9 cellular contexts compared by ENCODE assay signal in the genomic region with DNA sequence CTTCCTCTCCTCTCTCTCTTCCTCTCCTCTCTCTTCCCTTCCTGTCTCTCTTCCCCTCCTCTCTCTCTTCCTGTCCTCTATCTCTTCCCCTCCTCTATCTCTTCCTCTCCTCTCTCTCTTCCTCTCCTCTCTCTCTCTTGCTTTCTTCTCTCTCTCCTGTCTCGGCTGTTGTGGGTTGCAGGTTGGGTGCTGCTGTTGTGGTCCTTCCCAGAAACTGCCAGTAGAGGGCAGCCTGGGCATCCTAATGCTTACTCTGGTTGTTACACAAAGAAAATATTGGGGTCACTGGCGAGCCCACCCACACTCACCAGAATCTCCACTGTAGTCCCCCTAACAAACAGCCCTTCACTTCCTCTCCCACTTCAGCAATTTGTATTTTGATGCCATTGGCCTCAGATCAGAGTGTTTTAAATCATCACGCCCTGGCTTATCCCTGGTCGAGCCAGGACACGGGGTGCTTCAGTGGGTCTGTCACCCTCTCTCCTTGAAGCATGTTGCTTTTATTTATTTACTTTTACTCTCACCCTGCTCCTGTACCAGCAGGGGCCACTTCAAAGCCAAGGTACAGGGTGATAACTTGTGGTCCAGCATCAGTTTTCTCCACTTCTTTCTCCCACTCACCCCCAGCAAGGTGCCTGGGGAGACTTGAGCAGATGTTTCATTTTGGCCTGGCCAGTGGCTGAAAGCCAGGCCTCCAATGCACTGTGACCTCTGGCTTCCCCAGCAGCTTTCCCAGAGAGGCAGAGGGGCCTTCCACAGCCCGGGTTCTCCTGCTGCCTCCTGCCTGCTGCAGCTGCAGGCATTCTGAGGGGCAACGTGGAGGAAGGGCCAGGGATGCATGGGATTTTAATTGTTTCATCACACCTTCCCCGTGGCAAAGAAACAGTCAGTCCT. TPM values are rescaled to one million over a fixed set of nuclear protein-coding genes. Genes with fewer than 3 reads are reported as not detected.
DNase-seq lines count a peak whose midpoint lies in the region; ATAC-seq and TF ChIP-seq lines count a peak whose summit lies in the region.
"Had no signal": no experiment of that assay in that cellular context is flagged by ENCODE, and none has a peak within 500 bp of the region (broad histone marks: within the 10 kb centered on the region; RNA-seq: fewer than 3 reads in every experiment).

No MANE protein-coding gene starts in this region.

- DNase-seq in AG10803 (ENCODE audit: low read depth) (peak; percentile 33), Panc1 (ENCODE audit: low read depth, low spot score) (no peak), glomerular visceral epithelial cell (ENCODE audit: extremely low spot score) (peak; percentile 38), prostate gland (ENCODE audit: low spot score) (peak; percentile 62), OCI-M2 (lab: John Stamatoyannopoulos, UW; ENCODE audit: unreplicated experiment) (no peak)
- DNase-seq in activated naive CD4-positive, alpha-beta T cell treated with anti-CD3 and anti-CD28 coated beads, Interleukin-2, amount 10 ng/mL, durations not matched to agents 7 days and 5 days, result peak; percentile 80

- BruUV-seq in Panc1 (replicated peaks; lab: Mats Ljungman, UMichigan), result TSS peak; percentile 99

- H3K4me3 ChIP-seq in AG10803 (ENCODE audit: low read length), result no peak overlapping the region
- H3K4me3 ChIP-seq in Panc1 (ENCODE audit: low read depth in 2 of 2, low read length in 2 of 2), result no peak overlapping the region
- no peak overlapping the region for H3K4me3 ChIP-seq in prostate gland

- peaks cover 4% of the 10 kb centered on the region for H3K36me3 Mint-ChIP-seq in activated naive CD4-positive, alpha-beta T cell treated with anti-CD3 and anti-CD28 coated beads, Interleukin-2, amount 10 ng/mL, durations not matched to agents 7 days and 5 days

- H3K9me3 Mint-ChIP-seq in activated naive CD4-positive, alpha-beta T cell treated with anti-CD3 and anti-CD28 coated beads, Interleukin-2, amount 10 ng/mL, durations not matched to agents 7 days and 5 days, result no peaks in the 10 kb centered on the region

- H3K27ac ChIP-seq in Panc1 (ENCODE audit: low read length) (no peak overlapping the region), prostate gland (peak overlapping the region in 1 of 2 donors; percentile 63)

- 44% methylated on average over 8 of the region's 8 CpGs for WGBS in prostate gland

- TF ChIP-seq CTCF in AG10803 (conservative IDR thresholded peaks at IDR 0.05; ENCODE audit: low read length), result peak; percentile 78
- peak; percentile 83 for TF ChIP-seq CTCF in Panc1 (IDR thresholded peaks at IDR 0.05)
- peak in 3 of 4 experiments; percentile 64 to 76 (median 70) for TF ChIP-seq CTCF in prostate gland (IDR thresholded peaks at IDR 0.05)

- no peak overlapping the region for H3K4me3 Mint-ChIP-seq in activated naive CD4-positive, alpha-beta T cell treated with anti-CD3 and anti-CD28 coated beads, Interleukin-2, amount 10 ng/mL, durations not matched to agents 7 days and 5 days

- H3K4me1 ChIP-seq in Panc1 (ENCODE audit: control insufficient read depth, insufficient read depth, low read length) (peaks cover 10% of the 10 kb centered on the region; the same call in 1 of the 2 replicates), prostate gland (replicated peaks) (peaks cover 29% of the 10 kb centered on the region)

- peaks cover 21% of the 10 kb centered on the region for H3K27me3 Mint-ChIP-seq in activated naive CD4-positive, alpha-beta T cell treated with anti-CD3 and anti-CD28 coated beads, Interleukin-2, amount 10 ng/mL, durations not matched to agents 7 days and 5 days

- CTCF ChIA-PET in Panc1 (lab: Charles Lee), result no interaction called here
- CTCF ChIA-PET in activated naive CD4-positive, alpha-beta T cell treated with anti-CD3 and anti-CD28 coated beads, Interleukin-2, amount 10 ng/mL, durations not matched to agents 7 days and 5 days (lab: Charles Lee), result interaction anchor here (0.9 kb wide), 1 partner anchor 100 kb away, joined by 3 read pairs; no protein-coding TSS in a partner anchor

- no peak for TF ChIP-seq POLR2A in prostate gland (IDR thresholded peaks at IDR 0.05)

- H3K36me3 ChIP-seq in Panc1 (ENCODE audit: control insufficient read depth, insufficient read depth, low read length) (no peaks in the 10 kb centered on the region), prostate gland (no peaks in the 10 kb centered on the region)

- intact Hi-C loops in Panc1 (cut with micrococcal nuclease; ENCODE audit: unreplicated experiment) (no loop called here), prostate gland (cut with DNase I) (loop anchor here (5.0 to 10.0 kb wide), 3 partner anchors 106 to 474 kb away; partner anchors contain the start of genes CFAP20 and CSNK2A2)

- POLR2A ChIA-PET in Panc1 (lab: Charles Lee), result interaction anchor here (0.6 kb wide), 1 partner anchor 97 kb away, joined by 3 read pairs; no protein-coding TSS in a partner anchor

- H3K9me3 ChIP-seq in Panc1 (ENCODE audit: control insufficient read depth, insufficient read depth, low read depth, low read length) (no peaks in the 10 kb centered on the region), prostate gland (no peaks in the 10 kb centered on the region)

- peaks cover 19% of the 10 kb centered on the region for H3K4me1 Mint-ChIP-seq in activated naive CD4-positive, alpha-beta T cell treated with anti-CD3 and anti-CD28 coated beads, Interleukin-2, amount 10 ng/mL, durations not matched to agents 7 days and 5 days

- H3K27me3 ChIP-seq in Panc1 (ENCODE audit: control insufficient read depth, insufficient read depth, low read length) (no peaks in the 10 kb centered on the region), prostate gland (replicated peaks; ENCODE audit: insufficient read depth) (no peaks in the 10 kb centered on the region)

- H3K27ac Mint-ChIP-seq in activated naive CD4-positive, alpha-beta T cell treated with anti-CD3 and anti-CD28 coated beads, Interleukin-2, amount 10 ng/mL, durations not matched to agents 7 days and 5 days, result peak overlapping the region; percentile 53

- in situ Hi-C loops in Panc1 (cut with HindIII; ENCODE audit: low pct_unique_long_range_greater_than_20kb, low sequenced_read_pairs), result loop anchor here (25.0 kb wide), 1 partner anchor 91 kb away; no protein-coding TSS in a partner anchor

- ATAC-seq in GM18517 (IDR thresholded peaks at IDR 0.05; ENCODE audit: unreplicated experiment), result peak; percentile 56
- peak; percentile 55; the same call in 1 of the 2 replicates for ATAC-seq in Panc1
- ATAC-seq in GM21825 (IDR thresholded peaks at IDR 0.05; ENCODE audit: unreplicated experiment), result no peak

RNA-seq across cellular contexts. Expression of gene MMP15, which starts 4.7 kb away (rescaled TPM):
- total RNA-seq in Panc1 (2021; ENCODE audit: unreplicated experiment) (10.9 TPM), prostate gland (100 to 1,000 TPM in 1 of 2 donors, 1 to 10 TPM in 1; 8.0 to 232 TPM)
- polyA plus RNA-seq in Panc1 (2012; ENCODE audit: insufficient read length), result 14.9 TPM

RNA-seq across cellular contexts. Expression of gene USB1, which starts 19.7 kb away (rescaled TPM):
- total RNA-seq in Panc1 (2021; ENCODE audit: unreplicated experiment), result 58.2 TPM
- 63.6 TPM for polyA plus RNA-seq in Panc1 (2012; ENCODE audit: insufficient read length)
- total RNA-seq in prostate gland, result 10 to 100 TPM; 22.6 to 74.1 TPM

RNA-seq across cellular contexts. Expression of gene ZNF319, which starts 20.4 kb away (rescaled TPM):
- total RNA-seq in Panc1 (2021; ENCODE audit: unreplicated experiment), result 6.5 TPM
- 7.0 TPM for polyA plus RNA-seq in Panc1 (2012; ENCODE audit: insufficient read length)
- 10 to 100 TPM in 1 of 2 donors, 1 to 10 TPM in 1; 7.6 to 12.9 TPM for total RNA-seq in prostate gland

RNA-seq across cellular contexts. Expression of gene CNGB1, which starts 49.9 kb away (rescaled TPM):
- total RNA-seq in Panc1 (2021; ENCODE audit: unreplicated experiment) (not detected), prostate gland (under 1 TPM in 1 of 2 donors, not detected in 1; 0.34 TPM)
- polyA plus RNA-seq in Panc1 (2012; ENCODE audit: insufficient read length), result not detected
- total RNA-seq: lower leg skin had no signal

Comparison
In these comparisons a context has a peak if more than half of its experiments do, and no peak if none do; other contexts are left out.
1. DNase-seq: peak in AG10803 (single experiment), activated naive CD4-positive, alpha-beta T cell treated with anti-CD3 and anti-CD28 coated beads, Interleukin-2, amount 10 ng/mL, durations not matched to agents 7 days and 5 days (single experiment), glomerular visceral epithelial cell (single experiment) and prostate gland (single experiment); none in Panc1 (single experiment) and OCI-M2 (single experiment).
2. Peak in every context shown above with its lines, with median percentiles within 50 percentile points of each other: CTCF ChIP-seq.